12 cellular contexts compared by ENCODE assay signal in genomic region chr15:48447657-48448056, GRCh38.
DNase-seq lines count a peak whose midpoint lies in the region; ATAC-seq and TF ChIP-seq lines count a peak whose summit lies in the region.
"Had no signal": no experiment of that assay in that cellular context is flagged by ENCODE, and none has a peak within 500 bp of the region (broad histone marks: within the 10 kb centered on the region; RNA-seq: fewer than 3 reads in every experiment).

No MANE protein-coding gene starts in this region.

- RAD21 ChIA-PET in HCT116 (lab: Charles Lee; ENCODE audit: low non-redundant PET in 1 of 2, low total read pairs in 2 of 2, uncharacterized antibody in 2 of 2, unreplicated experiment in 2 of 2), result no interaction called here

- H3K27me3 ChIP-seq in HCT116 (ENCODE audit: insufficient read depth, low read length), result no peaks in the 10 kb centered on the region
- no peaks in the 10 kb centered on the region for H3K27me3 ChIP-seq in SJSA1 (replicated peaks)
- no peaks in the 10 kb centered on the region for H3K27me3 ChIP-seq in fibroblast of lung (ENCODE audit: control insufficient read depth, insufficient read depth, low read length)
- no peaks in the 10 kb centered on the region for H3K27me3 ChIP-seq in subcutaneous abdominal adipose tissue (ENCODE audit: control insufficient read depth in 5 of 5, insufficient read depth in 4 of 5, low read length in 5 of 5)
- no peaks in the 10 kb centered on the region for H3K27me3 ChIP-seq in esophagus muscularis mucosa

- BruUV-seq in HCT116 (replicated peaks; lab: Mats Ljungman, UMichigan), result no TSS peak

- no peak for DNase-seq in HCT116 (ENCODE audit: low read depth, low spot score)
- no peak for DNase-seq in SJSA1 (ENCODE audit: low read depth in 1 of 2, low spot score in 2 of 2)
- DNase-seq in fibroblast of lung (ENCODE audit: low read depth in 2 of 2), result peak; percentile 78 to 88
- DNase-seq in esophagus muscularis mucosa (ENCODE audit: extremely low spot score), result no peak
- DNase-seq in NCI-H1105 (lab: John Stamatoyannopoulos, UW), result no peak
- no peak for DNase-seq in mucosa of gallbladder (ENCODE audit: low spot score)
- DNase-seq: activated CD4-positive, alpha-beta T cell treated with anti-CD3 and anti-CD28 coated beads for 1 hour; CD4-positive, alpha-beta memory T cell; NCI-H1105 treated with DMSO at 0.1 percent for 48 hours; NCI-H510A; trophoblast cell had no signal

- POLR2A ChIA-PET in HCT116 (lab: Charles Lee), result no interaction called here

- CTCF ChIA-PET in HCT116 (lab: Charles Lee), result no interaction called here

- H3K27ac ChIP-seq in HCT116 (ENCODE audit: low read depth, low read length), result no peak overlapping the region
- H3K27ac ChIP-seq in SJSA1, result peak overlapping the region; percentile 25
- H3K27ac ChIP-seq in fibroblast of lung (ENCODE audit: insufficient read depth, low read length), result peak overlapping the region; percentile 40
- H3K27ac ChIP-seq in subcutaneous abdominal adipose tissue (ENCODE audit: low read depth, low read length), result peak overlapping the region; percentile 54
- no peak overlapping the region for H3K27ac ChIP-seq in esophagus muscularis mucosa (replicated peaks in 1 of 4)

- H3K79me2 ChIP-seq in HCT116 (ENCODE audit: insufficient read depth, low read length), result no peaks in the 10 kb centered on the region
- H3K79me2 ChIP-seq in fibroblast of lung (ENCODE audit: control insufficient read depth, insufficient read depth, low read length), result no peaks in the 10 kb centered on the region

- TF ChIP-seq EP300 in esophagus muscularis mucosa (IDR thresholded peaks at IDR 0.05), result no peak

- TF ChIP-seq RAD21 in HCT116 (IDR thresholded peaks at IDR 0.05; ENCODE audit: low read depth), result no peak

- 80% methylated on average over 1 of the region's 1 CpG for WGBS in esophagus muscularis mucosa

- H4K20me1 ChIP-seq in HCT116 (ENCODE audit: insufficient read depth) (no peaks in the 10 kb centered on the region), fibroblast of lung (ENCODE audit: control insufficient read depth, extremely low read depth, insufficient read depth, low read length) (no peaks in the 10 kb centered on the region)

- H3K36me3 ChIP-seq in HCT116 (ENCODE audit: control insufficient read depth in 1 of 2, insufficient read depth in 2 of 2, low read length in 2 of 2) (no peaks in the 10 kb centered on the region), SJSA1 (peaks cover 93% of the 10 kb centered on the region), fibroblast of lung (ENCODE audit: control insufficient read depth, insufficient read depth, low read length) (peaks cover 8% of the 10 kb centered on the region), subcutaneous abdominal adipose tissue (ENCODE audit: control insufficient read depth in 5 of 5, insufficient read depth in 5 of 5, low read length in 5 of 5) (peaks cover 44 to 84% (median 66%) of the 10 kb centered on the region in 5 donors), esophagus muscularis mucosa (peaks cover 45 to 100% (median 48%) of the 10 kb centered on the region in 4 donors)

- H3K4me1 ChIP-seq in HCT116 (ENCODE audit: control insufficient read depth in 1 of 2, insufficient read depth in 2 of 2, low read length in 2 of 2) (peaks cover 17 to 35% of the 10 kb centered on the region in 2 experiments), SJSA1 (replicated peaks) (peaks cover 15% of the 10 kb centered on the region), fibroblast of lung (ENCODE audit: control insufficient read depth, extremely low read depth, insufficient read depth, low read length) (peaks cover 8% of the 10 kb centered on the region), subcutaneous abdominal adipose tissue (ENCODE audit: control insufficient read depth in 5 of 5, insufficient read depth in 5 of 5, low read length in 5 of 5) (peaks cover 0 to 25% (median 6%) of the 10 kb centered on the region in 5 donors), esophagus muscularis mucosa (no peaks in the 10 kb centered on the region)

- H3K9me3 ChIP-seq in HCT116 (ENCODE audit: control insufficient read depth in 1 of 2, insufficient read depth in 1 of 2, low read depth in 1 of 2, low read length in 2 of 2) (no peaks in the 10 kb centered on the region), SJSA1 (replicated peaks) (no peaks in the 10 kb centered on the region), fibroblast of lung (ENCODE audit: control insufficient read depth, insufficient read depth, low read depth, low read length) (no peaks in the 10 kb centered on the region), subcutaneous abdominal adipose tissue (ENCODE audit: control insufficient read depth in 5 of 5, low read length in 5 of 5) (no peaks in the 10 kb centered on the region), esophagus muscularis mucosa (no peaks in the 10 kb centered on the region)

- intact Hi-C loops in HCT116 (cut with micrococcal nuclease) (loop anchor here (5.0 kb wide), 1 partner anchor 60 kb away; no protein-coding TSS in a partner anchor), esophagus muscularis mucosa (cut with DNase I) (no loop called here)

- H2AFZ ChIP-seq in HCT116 (ENCODE audit: low read depth, low read length, poor library complexity, severe bottlenecking), result peak overlapping the region; percentile 77
- H2AFZ ChIP-seq in fibroblast of lung (ENCODE audit: low read length), result no peak overlapping the region

- no peaks in the 10 kb centered on the region for H3K9me2 ChIP-seq in HCT116 (ENCODE audit: insufficient read depth)

- TF ChIP-seq POLR2A in HCT116 (IDR thresholded peaks at IDR 0.05; ENCODE audit: borderline replicate concordance, extremely low read depth, insufficient read depth, insufficient read length), result no peak
- TF ChIP-seq POLR2A in esophagus muscularis mucosa (IDR thresholded peaks at IDR 0.05; ENCODE audit: low read depth), result no peak

- TF ChIP-seq CTCF in HCT116 (IDR thresholded peaks at IDR 0.05 in 2 of 3, conservative IDR thresholded peaks at IDR 0.05 in 1 of 3; ENCODE audit: borderline replicate concordance in 1 of 3, insufficient read depth in 1 of 3, low read depth in 2 of 3, low read length in 2 of 3) (no peak), fibroblast of lung (conservative IDR thresholded peaks at IDR 0.05 in 1 of 2, IDR thresholded peaks at IDR 0.05 in 1 of 2; ENCODE audit: low read depth in 1 of 2, low read length in 2 of 2) (no peak), esophagus muscularis mucosa (IDR thresholded peaks at IDR 0.05) (no peak)

- 0 out of 2 replicates have a peak overlapping the region, but pooled peaks have one; percentile 20 for H3K9ac ChIP-seq in HCT116 (ENCODE audit: low read length)
- no peak overlapping the region for H3K9ac ChIP-seq in fibroblast of lung (ENCODE audit: insufficient read depth, low read length)
- H3K9ac ChIP-seq in subcutaneous abdominal adipose tissue (ENCODE audit: low read length in 5 of 5), result no peak overlapping the region

- ATAC-seq in HCT116, result peak; percentile 78

- peak overlapping the region; percentile 76 for H3K4me2 ChIP-seq in HCT116 (ENCODE audit: low read length)
- H3K4me2 ChIP-seq in fibroblast of lung (ENCODE audit: extremely low read depth, insufficient read depth, low read length), result peak overlapping the region; percentile 7

- H3K4me3 ChIP-seq in HCT116 (replicated peaks in 1 of 2; ENCODE audit: low read depth in 1 of 2, low read length in 2 of 2), result peak overlapping the region in 1 of 2 experiments; percentile 39; a peak in 2 of 4 replicates
- H3K4me3 ChIP-seq in SJSA1, result no peak overlapping the region
- H3K4me3 ChIP-seq in fibroblast of lung (replicated peaks in 1 of 4; ENCODE audit: control extremely low read depth in 1 of 4, insufficient read depth in 1 of 4, low read depth in 3 of 4, low read length in 4 of 4), result no peak overlapping the region
- no peak overlapping the region for H3K4me3 ChIP-seq in subcutaneous abdominal adipose tissue (ENCODE audit: low read depth in 1 of 5, low read length in 5 of 5)
- H3K4me3 ChIP-seq in esophagus muscularis mucosa, result no peak overlapping the region

TF ChIP-seq in HCT116, 20 proteins besides CTCF, POLR2A, EP300 and RAD21:
- TF ChIP-seq JUND (IDR thresholded peaks at IDR 0.05) (peak; percentile 60), ATF3 (IDR thresholded peaks at IDR 0.05) (no peak), CEBPB (IDR thresholded peaks at IDR 0.05; ENCODE audit: low read depth) (no peak), ZFX (IDR thresholded peaks at IDR 0.05) (no peak), FOSL1 (IDR thresholded peaks at IDR 0.05; ENCODE audit: low read depth) (peak; percentile 80), SRF (IDR thresholded peaks at IDR 0.05; ENCODE audit: low read depth) (no peak), CBX3 (IDR thresholded peaks at IDR 0.05; ENCODE audit: low read depth) (peak; percentile 50; the same call in 1 of the 2 replicates), EZH2 (IDR thresholded peaks at IDR 0.05) (no peak)

Comparison
In these comparisons a context has a peak if more than half of its experiments do, and no peak if none do; other contexts are left out.
1. DNase-seq: peak in fibroblast of lung (2 of 2); none in HCT116 (single experiment), SJSA1 (0 of 2), esophagus muscularis mucosa (single experiment), NCI-H1105 (single experiment) and mucosa of gallbladder (single experiment).
2. H3K27ac ChIP-seq: peak in SJSA1 (single experiment), fibroblast of lung (single experiment) and subcutaneous abdominal adipose tissue (single experiment); none in HCT116 (single experiment) and esophagus muscularis mucosa (0 of 4).